Comparison of ENCODE assay signal across 8 cellular contexts in genomic region chr12:110316861-110317260, GRCh38. TPM values are rescaled to one million over a fixed set of nuclear protein-coding genes. Genes with fewer than 3 reads are reported as not detected.
A peak's percentile ranks its signal among the peaks of the same experiment; 100 is the strongest.
DNase-seq lines count a peak whose midpoint lies in the region; ATAC-seq and TF ChIP-seq lines count a peak whose summit lies in the region.

No MANE protein-coding gene starts in this region.

- POLR2A ChIA-PET in activated naive CD8-positive, alpha-beta T cell treated with anti-CD3 and anti-CD28 coated beads, Interleukin-2, amount 10 ng/mL, durations not matched to agents 7 days and 5 days (lab: Charles Lee): no interaction called here

- no peak overlapping the region for H3K4me2 ChIP-seq in hepatocyte

- no peak for TF ChIP-seq POLR2A in transverse colon (IDR thresholded peaks at IDR 0.05)

- no peak for TF ChIP-seq CTCF in hepatocyte (IDR thresholded peaks at IDR 0.05; ENCODE audit: poor library complexity)
- TF ChIP-seq CTCF in transverse colon (IDR thresholded peaks at IDR 0.05): no peak

- intact Hi-C loops in transverse colon (cut with DNase I; ENCODE audit: low total_unique reads): no loop called here

- no peaks in the 10 kb centered on the region for H3K9me3 Mint-ChIP-seq in activated T-cell treated with anti-CD3 and anti-CD28 coated beads, Interleukin-2, amount 50 U/mL, for 24 hours
- H3K9me3 Mint-ChIP-seq in activated naive CD8-positive, alpha-beta T cell treated with anti-CD3 and anti-CD28 coated beads, Interleukin-2, amount 10 ng/mL, durations not matched to agents 7 days and 5 days: no peaks in the 10 kb centered on the region

- H3K27ac Mint-ChIP-seq in activated T-cell treated with anti-CD3 and anti-CD28 coated beads, Interleukin-2, amount 50 U/mL, for 24 hours: peak overlapping the region; percentile 86
- H3K27ac Mint-ChIP-seq in activated naive CD8-positive, alpha-beta T cell treated with anti-CD3 and anti-CD28 coated beads, Interleukin-2, amount 10 ng/mL, durations not matched to agents 7 days and 5 days: peak overlapping the region; percentile 62

- H4K20me1 ChIP-seq in hepatocyte (ENCODE audit: insufficient read depth, poor library complexity, severe bottlenecking): peaks cover 25% of the 10 kb centered on the region

- peaks cover 76% of the 10 kb centered on the region for H3K36me3 Mint-ChIP-seq in activated T-cell treated with anti-CD3 and anti-CD28 coated beads, Interleukin-2, amount 50 U/mL, for 24 hours (ENCODE audit: low read depth)
- peaks cover 24% of the 10 kb centered on the region for H3K36me3 Mint-ChIP-seq in activated naive CD8-positive, alpha-beta T cell treated with anti-CD3 and anti-CD28 coated beads, Interleukin-2, amount 10 ng/mL, durations not matched to agents 7 days and 5 days

- DNase-seq in activated T-cell treated with anti-CD3 and anti-CD28 coated beads, Interleukin-2, amount 50 U/mL, for 24 hours: no peak
- DNase-seq in activated T-cell treated with anti-CD3 and anti-CD28 coated beads, Interleukin-2, amount 50 U/mL, for 1 hour: no peak
- no peak for DNase-seq in activated naive CD8-positive, alpha-beta T cell treated with anti-CD3 and anti-CD28 coated beads, Interleukin-2, amount 10 ng/mL, durations not matched to agents 7 days and 5 days
- DNase-seq in hepatocyte (ENCODE audit: low spot score) (no peak), transverse colon (no peak), NCI-H2107 (lab: John Stamatoyannopoulos, UW) (no peak)
- no peak for DNase-seq in stimulated activated CD4-positive, alpha-beta T cell treated with anti-CD3 and anti-CD28 coated beads, Interleukin-1b, Interleukin-23, amount 100 ng/mL, for 48 hours

- WGBS in hepatocyte (ENCODE audit: low lambda C conversion rate, missing lambda C conversion rate): 68% methylated on average over 4 of the region's 4 CpGs
- 21 to 26% methylated on average over 4 of the region's 4 CpGs for WGBS in transverse colon (ENCODE audit: low coverage in 1 of 2), 2 donors

- no peak overlapping the region for H3K4me3 Mint-ChIP-seq in activated T-cell treated with anti-CD3 and anti-CD28 coated beads, Interleukin-2, amount 50 U/mL, for 24 hours
- H3K4me3 Mint-ChIP-seq in activated naive CD8-positive, alpha-beta T cell treated with anti-CD3 and anti-CD28 coated beads, Interleukin-2, amount 10 ng/mL, durations not matched to agents 7 days and 5 days: no peak overlapping the region

- H3K27ac ChIP-seq in hepatocyte (peak overlapping the region; percentile 26), transverse colon (peak overlapping the region; percentile 50 to 63 (median 60))

- H2AFZ ChIP-seq in hepatocyte: no peak overlapping the region

- H3K36me3 ChIP-seq in hepatocyte (replicated peaks; ENCODE audit: insufficient read depth, low read depth) (no peaks in the 10 kb centered on the region), transverse colon (no peaks in the 10 kb centered on the region)

- H3K27me3 ChIP-seq in hepatocyte: no peaks in the 10 kb centered on the region
- no peaks in the 10 kb centered on the region for H3K27me3 ChIP-seq in transverse colon

- ATAC-seq in activated naive CD8-positive, alpha-beta T cell treated with anti-CD3 and anti-CD28 coated beads, Interleukin-2, amount 10 ng/mL, durations not matched to agents 7 days and 5 days (ENCODE audit: low read depth): no peak
- no peak for ATAC-seq in HG03108 (IDR thresholded peaks at IDR 0.05; ENCODE audit: unreplicated experiment)

- TF ChIP-seq EP300 in transverse colon (IDR thresholded peaks at IDR 0.05; ENCODE audit: low read depth): no peak

- no peaks in the 10 kb centered on the region for H3K27me3 Mint-ChIP-seq in activated T-cell treated with anti-CD3 and anti-CD28 coated beads, Interleukin-2, amount 50 U/mL, for 24 hours
- H3K27me3 Mint-ChIP-seq in activated naive CD8-positive, alpha-beta T cell treated with anti-CD3 and anti-CD28 coated beads, Interleukin-2, amount 10 ng/mL, durations not matched to agents 7 days and 5 days: no peaks in the 10 kb centered on the region

- H3K4me1 ChIP-seq in hepatocyte (ENCODE audit: insufficient read depth): no peaks in the 10 kb centered on the region
- peaks cover 4 to 65% (median 39%) of the 10 kb centered on the region in 4 donors for H3K4me1 ChIP-seq in transverse colon

- H3K9me2 ChIP-seq in hepatocyte (replicated peaks; ENCODE audit: insufficient read depth): no peaks in the 10 kb centered on the region

- in situ Hi-C loops in transverse colon (cut with MboI; ENCODE audit: low pct_ligation_motif_present in 1 of 4, low pct_unique_long_range_greater_than_20kb in 1 of 4, low sequenced_read_pairs in 3 of 4): no loop called here

- H3K4me3 ChIP-seq in hepatocyte (no peak overlapping the region), transverse colon (no peak overlapping the region)

- H3K4me1 Mint-ChIP-seq in activated T-cell treated with anti-CD3 and anti-CD28 coated beads, Interleukin-2, amount 50 U/mL, for 24 hours (ENCODE audit: low read depth): peaks cover 59% of the 10 kb centered on the region
- peaks cover 27% of the 10 kb centered on the region for H3K4me1 Mint-ChIP-seq in activated naive CD8-positive, alpha-beta T cell treated with anti-CD3 and anti-CD28 coated beads, Interleukin-2, amount 10 ng/mL, durations not matched to agents 7 days and 5 days

- peaks cover 90% of the 10 kb centered on the region for H3K79me2 ChIP-seq in hepatocyte

- H3K9me3 ChIP-seq in hepatocyte (ENCODE audit: low read depth): no peaks in the 10 kb centered on the region
- H3K9me3 ChIP-seq in transverse colon: no peaks in the 10 kb centered on the region

RNA-seq across cellular contexts. Expression of gene ATP2A2, which starts 35.8 kb away (rescaled TPM):
- 10 to 100 TPM; 96.1 to 100.0 TPM for total RNA-seq in activated naive CD8-positive, alpha-beta T cell treated with anti-CD3 and anti-CD28 coated beads, Interleukin-2, amount 10 ng/mL, durations not matched to agents 7 days and 5 days
- total RNA-seq in hepatocyte (97.9 and 126 TPM in 2 replicates), transverse colon (100 to 1,000 TPM; 128 to 185 (median 178) TPM)
- 60.2 and 68.2 TPM in 2 replicates for polyA plus RNA-seq in hepatocyte
